ENCODE assay signal across 8 cellular contexts in the genomic region with DNA sequence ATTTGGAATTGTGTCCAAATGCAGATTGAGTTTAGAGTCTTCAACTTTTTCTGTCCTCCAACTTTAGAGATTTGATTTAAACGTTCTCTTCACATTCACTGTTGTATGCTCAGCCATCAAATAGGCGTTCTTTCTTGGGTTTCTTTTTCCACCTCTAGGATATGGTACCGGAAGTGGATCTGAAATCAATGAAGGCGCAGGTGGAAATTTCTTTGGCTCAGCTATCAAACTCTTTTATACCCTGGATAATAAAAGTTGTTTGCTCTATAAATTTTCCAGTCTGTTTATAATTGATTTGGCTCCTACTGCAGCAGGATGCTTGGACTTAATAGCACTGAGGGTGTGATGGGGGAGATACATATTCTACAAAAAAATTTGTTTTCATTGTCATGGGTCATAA. TPM values are rescaled to one million over a fixed set of nuclear protein-coding genes. Genes with fewer than 3 reads are reported as not detected.
DNase-seq lines count a peak whose midpoint lies in the region; ATAC-seq, FAIRE-seq and TF ChIP-seq lines count a peak whose summit lies in the region.

No MANE protein-coding gene starts in this region.

- H3K79me2 ChIP-seq in ACC112 (ENCODE audit: control insufficient read depth, insufficient read depth, low read length, unreplicated experiment) = peaks cover 63% of the 10 kb centered on the region
- H3K79me2 ChIP-seq in astrocyte (ENCODE audit: insufficient read depth, low read length) = peaks cover 67% of the 10 kb centered on the region

- peaks cover 54% of the 10 kb centered on the region for H4K20me1 ChIP-seq in astrocyte (ENCODE audit: insufficient read depth, low read length)

- H3K27me3 Mint-ChIP-seq in astrocyte (ENCODE audit: low read depth, unreplicated experiment) = no peaks in the 10 kb centered on the region
- H3K27me3 Mint-ChIP-seq in mesothelial cell of epicardium (ENCODE audit: low read depth) = peaks cover 8% of the 10 kb centered on the region

- no peak overlapping the region for H3K9ac ChIP-seq in astrocyte (ENCODE audit: low read length)

- H3K4me2 ChIP-seq in astrocyte (ENCODE audit: low read length) = peak overlapping the region; percentile 84

- no peak for TF ChIP-seq CTCF in HEK293 (tag by site-specific recombination; IDR thresholded peaks at IDR 0.05)
- TF ChIP-seq CTCF in astrocyte (IDR thresholded peaks at IDR 0.05; ENCODE audit: insufficient read depth, low read depth, low read length) = no peak
- TF ChIP-seq CTCF in mesothelial cell of epicardium (IDR thresholded peaks at IDR 0.05; ENCODE audit: unreplicated experiment) = no peak

- H3K36me3 Mint-ChIP-seq in astrocyte (ENCODE audit: low read depth, unreplicated experiment) = no peaks in the 10 kb centered on the region
- H3K36me3 Mint-ChIP-seq in mesothelial cell of epicardium = peaks cover 3% of the 10 kb centered on the region

- H3K27ac Mint-ChIP-seq in astrocyte (ENCODE audit: unreplicated experiment) (peak overlapping the region; percentile 77), mesothelial cell of epicardium (peak overlapping the region; percentile 85)

- H3K27ac ChIP-seq in ACC112 (ENCODE audit: low read depth, low read length) = no peak overlapping the region
- no peak overlapping the region for H3K27ac ChIP-seq in HEK293 (ENCODE audit: extremely low read depth, low read depth, low read length)
- H3K27ac ChIP-seq in astrocyte (ENCODE audit: low read depth, low read length) = no peak overlapping the region

- H3K4me3 Mint-ChIP-seq in astrocyte (ENCODE audit: unreplicated experiment) = peak overlapping the region; percentile 97
- H3K4me3 Mint-ChIP-seq in mesothelial cell of epicardium = peak overlapping the region; percentile 97

- H3K4me1 ChIP-seq in ACC112 (ENCODE audit: control insufficient read depth, insufficient read depth, low read length, unreplicated experiment) (peaks cover 15% of the 10 kb centered on the region), HEK293 (ENCODE audit: control insufficient read depth, insufficient read depth, low read length) (peaks cover 11% of the 10 kb centered on the region), astrocyte (ENCODE audit: insufficient read depth, low read length) (peaks cover 7% of the 10 kb centered on the region)

- CTCF ChIA-PET in HEK293 (lab: Yijun Ruan, JAX) = no interaction called here

- no peaks in the 10 kb centered on the region for H3K27me3 ChIP-seq in ACC112 (ENCODE audit: insufficient read depth, low read length)
- peaks cover 3% of the 10 kb centered on the region for H3K27me3 ChIP-seq in astrocyte (ENCODE audit: insufficient read depth, low read length)

- H3K9me3 ChIP-seq in HEK293 (ENCODE audit: control insufficient read depth, insufficient read depth, low read depth, low read length) (no peaks in the 10 kb centered on the region), astrocyte (ENCODE audit: insufficient read depth, low read depth, low read length) (no peaks in the 10 kb centered on the region)

- ATAC-seq in GM21723 (IDR thresholded peaks at IDR 0.05; ENCODE audit: unreplicated experiment) = no peak
- no peak for ATAC-seq in GM21717 (IDR thresholded peaks at IDR 0.05; ENCODE audit: unreplicated experiment)

- H3K4me3 ChIP-seq in ACC112 (ENCODE audit: low read depth, low read length) = peak overlapping the region; percentile 96
- H3K4me3 ChIP-seq in HEK293 (ENCODE audit: low read depth, low read length) = no peak overlapping the region
- no peak overlapping the region for H3K4me3 ChIP-seq in astrocyte (ENCODE audit: insufficient read depth, low read depth, low read length)

- H3K36me3 ChIP-seq in ACC112 (ENCODE audit: insufficient read depth, low read length) = peaks cover 5% of the 10 kb centered on the region; the same call in 1 of the 2 replicates
- peaks cover 0 to 3% of the 10 kb centered on the region in 2 experiments; a peak in 1 of 3 replicates for H3K36me3 ChIP-seq in HEK293 (ENCODE audit: control insufficient read depth in 2 of 2, insufficient read depth in 1 of 2, low read length in 2 of 2)
- peaks cover 4% of the 10 kb centered on the region for H3K36me3 ChIP-seq in astrocyte (ENCODE audit: insufficient read depth, low read length)

- POLR2A ChIA-PET in HEK293 (lab: Yijun Ruan, JAX) = no interaction called here

- H3K9me3 Mint-ChIP-seq in astrocyte (ENCODE audit: unreplicated experiment) = no peaks in the 10 kb centered on the region
- peaks cover 2% of the 10 kb centered on the region for H3K9me3 Mint-ChIP-seq in mesothelial cell of epicardium

- H3K4me1 Mint-ChIP-seq in astrocyte (ENCODE audit: low read depth, unreplicated experiment) (peaks cover 30% of the 10 kb centered on the region), mesothelial cell of epicardium (peaks cover 42% of the 10 kb centered on the region)

- no peak for DNase-seq in astrocyte (ENCODE audit: low read depth)
- no peak for DNase-seq in mesothelial cell of epicardium (ENCODE audit: low spot score in 2 of 2, unreplicated experiment in 2 of 2)
- DNase-seq in NCI-H1105 (lab: John Stamatoyannopoulos, UW) = no peak
- no peak for DNase-seq in SIG-M5 treated with dmso at 0.1 percent for 504 hours (lab: John Stamatoyannopoulos, UW; ENCODE audit: unreplicated experiment)

- FAIRE-seq in astrocyte (lab: Jason Lieb, UNC) = no peak

- no peak overlapping the region for H2AFZ ChIP-seq in ACC112 (ENCODE audit: low read length, unreplicated experiment)
- H2AFZ ChIP-seq in astrocyte (ENCODE audit: low read depth, low read length) = no peak overlapping the region

TF ChIP-seq in HEK293, 187 proteins besides CTCF, POLR2A, EP300 and RAD21:
- TF ChIP-seq BCL11A (tag by site-specific recombination; IDR thresholded peaks at IDR 0.05; ENCODE audit: low read depth) (no peak), ZBTB17 (tag by site-specific recombination; IDR thresholded peaks at IDR 0.05) (peak; percentile 52)

RNA-seq across cellular contexts. Expression of gene COG3, which starts 1.6 kb away (rescaled TPM):
- total RNA-seq in astrocyte = 23.9 and 24.9 TPM in 2 replicates
- total RNA-seq in mesothelial cell of epicardium = 30.4 to 38.3 TPM (median 34.0 TPM) in 3 replicates

RNA-seq across cellular contexts. Expression of gene SLC25A30, which starts 48.2 kb away (rescaled TPM):
- total RNA-seq in astrocyte = 14.3 and 15.9 TPM in 2 replicates
- total RNA-seq in mesothelial cell of epicardium = 8.8 to 13.9 TPM (median 12.2 TPM) in 3 replicates
